Comparison of ENCODE assay signal across 8 cellular contexts in the genomic region with DNA sequence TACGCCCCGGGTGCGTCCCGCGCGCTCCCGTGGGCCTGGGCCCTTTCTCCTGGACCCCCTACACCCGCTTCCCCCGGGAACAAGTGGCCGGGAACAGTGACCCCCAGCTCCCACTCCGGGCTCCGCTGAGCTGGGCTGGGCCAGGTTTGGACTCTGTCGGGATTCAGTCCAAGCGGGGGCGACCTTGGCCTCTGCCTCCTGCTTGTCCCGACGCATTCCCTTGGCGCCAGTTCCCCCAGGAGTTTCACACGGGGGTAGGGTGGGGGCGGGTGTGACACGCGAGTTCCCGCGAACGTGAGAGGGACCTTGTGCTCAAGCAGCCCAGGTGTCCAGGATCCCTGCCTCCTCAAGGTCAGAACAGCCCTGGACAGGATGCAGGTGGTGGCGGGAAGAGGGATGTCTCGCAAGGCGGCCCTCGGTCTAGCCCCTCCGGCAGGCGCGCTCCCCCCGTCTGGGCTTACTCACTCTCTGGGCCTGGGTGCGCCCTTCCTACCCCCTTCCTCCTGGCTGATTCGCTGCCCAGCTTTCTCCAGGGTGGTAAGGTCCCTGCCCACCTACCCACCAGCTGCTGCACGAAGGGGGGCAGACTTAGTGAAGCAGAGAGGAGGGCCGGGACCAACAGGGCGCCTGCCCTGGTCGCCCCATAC. TPM values are rescaled to one million over a fixed set of nuclear protein-coding genes. Genes with fewer than 3 reads are reported as not detected.
DNase-seq lines count a peak whose midpoint lies in the region; ATAC-seq and TF ChIP-seq lines count a peak whose summit lies in the region.

No MANE protein-coding gene starts in this region.

- peak; percentile 14 for ATAC-seq in gastroesophageal sphincter
- ATAC-seq in GM21528 (IDR thresholded peaks at IDR 0.05; ENCODE audit: low FRiP score, unreplicated experiment) = no peak

- H3K4me1 Mint-ChIP-seq in progenitor cell of endocrine pancreas (ENCODE audit: low read depth) = no peaks in the 10 kb centered on the region

- no peaks in the 10 kb centered on the region for H3K9me3 Mint-ChIP-seq in progenitor cell of endocrine pancreas (ENCODE audit: low read depth)

- TF ChIP-seq EP300 in gastroesophageal sphincter (IDR thresholded peaks at IDR 0.05) = no peak

- peaks cover 10% of the 10 kb centered on the region for H3K79me2 ChIP-seq in GM23248 (ENCODE audit: insufficient read depth)

- H3K27me3 Mint-ChIP-seq in progenitor cell of endocrine pancreas = peaks cover 18% of the 10 kb centered on the region

- no peaks in the 10 kb centered on the region for H3K27me3 ChIP-seq in GM23248 (replicated peaks; ENCODE audit: insufficient read depth)
- H3K27me3 ChIP-seq in gastroesophageal sphincter = no peaks in the 10 kb centered on the region

- peaks cover 3% of the 10 kb centered on the region for H3K36me3 Mint-ChIP-seq in progenitor cell of endocrine pancreas (ENCODE audit: insufficient read depth)

- peak overlapping the region; percentile 43 for H2AFZ ChIP-seq in GM23248

- H3K4me3 Mint-ChIP-seq in progenitor cell of endocrine pancreas (ENCODE audit: low read depth) = peak overlapping the region; percentile 64

- no peak for TF ChIP-seq CTCF in gastroesophageal sphincter (IDR thresholded peaks at IDR 0.05)
- TF ChIP-seq CTCF in progenitor cell of endocrine pancreas (IDR thresholded peaks at IDR 0.05; ENCODE audit: unreplicated experiment) = no peak

- peak in 1 of 2 donors; percentile 25 for TF ChIP-seq POLR2A in gastroesophageal sphincter (IDR thresholded peaks at IDR 0.05)

- H3K27ac Mint-ChIP-seq in progenitor cell of endocrine pancreas = no peak overlapping the region

- H3K4me1 ChIP-seq in GM23248 (ENCODE audit: insufficient read depth) (peaks cover 12% of the 10 kb centered on the region), gastroesophageal sphincter (peaks cover 0 to 95% (median 55%) of the 10 kb centered on the region in 3 donors)

- H3K27ac ChIP-seq in GM23248 (peak overlapping the region; percentile 86), SK-N-MC (peak overlapping the region; percentile 85), gastroesophageal sphincter (peak overlapping the region; percentile 91 to 99 (median 94))

- H3F3A ChIP-seq in GM23248 (ENCODE audit: insufficient read depth) = no peaks in the 10 kb centered on the region

- WGBS in GM23248 (ENCODE audit: low coverage in 1 of 2, low lambda C conversion rate in 2 of 2, missing lambda C conversion rate in 2 of 2), 2 experiments = 1 to 2% methylated on average over 25 to 29 of the region's 39 CpGs
- 0% methylated on average over 5 of the region's 39 CpGs; no CpG with 5 or more reads in 1 of the 2 donors for WGBS in gastroesophageal sphincter (ENCODE audit: low coverage in 1 of 2), 2 donors

- in situ Hi-C loops in GM23248 (cut with MboI) = no loop called here

- H3K9ac ChIP-seq in GM23248 = peak overlapping the region; percentile 90
- H3K9ac ChIP-seq in SK-N-MC (ENCODE audit: insufficient read length) = peak overlapping the region; percentile 91

- H3K9me3 ChIP-seq in GM23248 (ENCODE audit: low read depth) (no peaks in the 10 kb centered on the region), SK-N-MC (ENCODE audit: low read depth, low read length) (no peaks in the 10 kb centered on the region), gastroesophageal sphincter (no peaks in the 10 kb centered on the region)

- H3K4me3 ChIP-seq in GM23248 (peak overlapping the region; percentile 75), SK-N-MC (peak overlapping the region; percentile 96), gastroesophageal sphincter (peak overlapping the region; percentile 90 to 98)

- no peaks in the 10 kb centered on the region for H3K9me2 ChIP-seq in GM23248 (ENCODE audit: insufficient read depth)

- H4K20me1 ChIP-seq in GM23248 (ENCODE audit: insufficient read depth) = no peaks in the 10 kb centered on the region

- H3K36me3 ChIP-seq in GM23248 (ENCODE audit: low read depth) (0 out of 2 replicates have a peak, but pooled peaks cover 2% of the 10 kb centered on the region), SK-N-MC (ENCODE audit: insufficient read depth, low read length) (peaks cover 8% of the 10 kb centered on the region), gastroesophageal sphincter (peaks cover 0 to 29% of the 10 kb centered on the region in 2 donors)

- peak overlapping the region; percentile 77 for H3K4me2 ChIP-seq in GM23248 (ENCODE audit: unreplicated experiment)

- DNase-seq in GM23248 = peak; percentile 77
- DNase-seq in SK-N-MC (ENCODE audit: low read depth, low spot score) = no peak
- no peak for DNase-seq in progenitor cell of endocrine pancreas (ENCODE audit: low spot score, unreplicated experiment)
- no peak for DNase-seq in GOT3 (lab: John Stamatoyannopoulos, UW)
- DNase-seq in stimulated activated CD4-positive, alpha-beta T cell treated with anti-CD3 and anti-CD28 coated beads, Interleukin-15, amount 100 ng/mL, for 24 hours = no peak
- DNase-seq in activated CD4-positive, alpha-beta T cell treated with anti-CD3 and anti-CD28 coated beads, Interleukin-2, amount 50 U/mL, for 4 hours = no peak

RNA-seq across cellular contexts. Expression of gene CRIP2, which starts 0.8 kb away (rescaled TPM):
- total RNA-seq in GM23248 (2014; rRNA removed; shearing (Covaris generic)) = 149 and 188 TPM in 2 replicates
- 317 and 319 TPM in 2 replicates for polyA plus RNA-seq in GM23248 (2016; fragmentation: Nextera tagmentation; extraction: Ambion mirVana)
- total RNA-seq in gastroesophageal sphincter (100 to 1,000 TPM; 165 to 518 (median 343) TPM), progenitor cell of endocrine pancreas (17.0 and 19.6 TPM in 2 replicates)

RNA-seq across cellular contexts. Expression of gene CRIP1, which starts 11.3 kb away (rescaled TPM):
- total RNA-seq in GM23248 (2014; rRNA removed; shearing (Covaris generic)) = 1.8 and 12.3 TPM in 2 replicates
- 32.7 and 37.7 TPM in 2 replicates for polyA plus RNA-seq in GM23248 (2016; fragmentation: Nextera tagmentation; extraction: Ambion mirVana)
- total RNA-seq in gastroesophageal sphincter (10 to 100 TPM; 11.2 to 57.9 (median 34.2) TPM), progenitor cell of endocrine pancreas (5.1 TPM in 2 replicates)

RNA-seq across cellular contexts. Expression of gene TEDC1, which starts 15.7 kb away (rescaled TPM):
- 8.7 and 9.8 TPM in 2 replicates for total RNA-seq in GM23248 (2014; rRNA removed; shearing (Covaris generic))
- polyA plus RNA-seq in GM23248 (2016; fragmentation: Nextera tagmentation; extraction: Ambion mirVana) = 4.0 and 6.4 TPM in 2 replicates
- total RNA-seq in gastroesophageal sphincter (1 to 10 TPM; 4.6 to 7.9 (median 5.4) TPM), progenitor cell of endocrine pancreas (20.5 and 20.8 TPM in 2 replicates)

RNA-seq across cellular contexts. Expression of gene TMEM121, which starts 51.0 kb away (rescaled TPM):
- total RNA-seq in GM23248 (2014; rRNA removed; shearing (Covaris generic)) = 11.1 and 20.5 TPM in 2 replicates
- polyA plus RNA-seq in GM23248 (2016; fragmentation: Nextera tagmentation; extraction: Ambion mirVana) = 4.1 and 5.8 TPM in 2 replicates
- total RNA-seq in gastroesophageal sphincter (1 to 10 TPM; 3.9 to 6.7 (median 5.2) TPM), progenitor cell of endocrine pancreas (3.9 and 4.5 TPM in 2 replicates)

RNA-seq across cellular contexts. Expression of gene MTA1, which starts 55.8 kb away (rescaled TPM):
- total RNA-seq in GM23248 (2014; rRNA removed; shearing (Covaris generic)) = 37.0 and 50.3 TPM in 2 replicates
- 8.1 and 9.6 TPM in 2 replicates for polyA plus RNA-seq in GM23248 (2016; fragmentation: Nextera tagmentation; extraction: Ambion mirVana)
- 10 to 100 TPM; 48.0 to 83.5 (median 58.7) TPM for total RNA-seq in gastroesophageal sphincter
- total RNA-seq in progenitor cell of endocrine pancreas = 227 and 238 TPM in 2 replicates
